ENCODE assay signal across 8 cellular contexts in the genomic region with DNA sequence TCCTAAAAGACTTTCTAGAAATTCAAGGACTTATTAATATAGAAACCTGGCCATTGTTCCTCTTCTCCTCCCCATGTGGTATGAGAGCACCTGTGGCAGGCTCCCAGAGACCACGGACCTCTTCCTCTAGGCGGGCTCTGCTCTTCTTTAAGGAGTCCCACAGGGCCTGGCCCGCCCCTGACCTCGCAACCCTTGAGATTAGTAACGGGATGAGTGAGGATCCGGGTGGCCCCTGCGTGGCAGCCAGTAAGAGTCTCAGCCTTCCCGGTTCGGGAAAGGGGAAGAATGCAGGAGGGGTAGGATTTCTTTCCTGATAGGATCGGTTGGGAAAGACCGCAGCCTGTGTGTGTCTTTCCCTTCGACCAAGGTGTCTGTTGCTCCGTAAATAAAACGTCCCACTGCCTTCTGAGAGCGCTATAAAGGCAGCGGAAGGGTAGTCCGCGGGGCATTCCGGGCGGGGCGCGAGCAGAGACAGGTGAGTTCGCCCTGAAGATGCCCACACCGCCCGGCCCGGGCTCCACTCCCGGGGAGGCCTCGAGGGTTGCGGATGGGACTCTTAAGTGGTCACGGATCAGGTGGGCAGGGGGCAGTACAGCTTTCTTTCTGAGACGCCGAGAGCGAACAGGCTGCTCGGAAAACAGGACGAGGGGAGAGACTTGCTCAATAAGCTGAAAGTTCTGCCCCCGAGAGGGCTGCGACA. TPM values are rescaled to one million over a fixed set of nuclear protein-coding genes. Genes with fewer than 3 reads are reported as not detected.
DNase-seq lines count a peak whose midpoint lies in the region; ATAC-seq and TF ChIP-seq lines count a peak whose summit lies in the region.

A gene (plus strand): TSS at position 448 of the 700 bp plus-strand sequence. CDS start 814 bp downstream, outside the sequence.

- H3K27me3 Mint-ChIP-seq in CD4-positive, alpha-beta T cell: peaks cover 81% of the 10 kb centered on the region

- H3K27me3 ChIP-seq in CD4-positive, alpha-beta T cell (ENCODE audit: control insufficient read depth, insufficient read depth, low read length): peaks cover 41% of the 10 kb centered on the region
- H3K27me3 ChIP-seq in ectodermal cell (ENCODE audit: control insufficient read depth, insufficient read depth, low read length, poor library complexity, severe bottlenecking) (peaks cover 72% of the 10 kb centered on the region), muscle layer of duodenum (ENCODE audit: low read depth, low read length) (peaks cover 30% of the 10 kb centered on the region), upper lobe of right lung (peaks cover 42% of the 10 kb centered on the region)

- peak within 1 kb of the TSS; percentile 42 for H3K4me3 ChIP-seq in ectodermal cell (ENCODE audit: insufficient read depth, low read depth, low read length)
- H3K4me3 ChIP-seq in muscle layer of duodenum (ENCODE audit: low read depth in 1 of 2, low read length in 2 of 2): peak within 1 kb of the TSS; percentile 43 to 71
- peak within 1 kb of the TSS; percentile 53 for H3K4me3 ChIP-seq in upper lobe of right lung

- POLR2A ChIA-PET in CD4-positive, alpha-beta T cell (lab: Charles Lee): no interaction called here

- H3K27ac Mint-ChIP-seq in CD4-positive, alpha-beta T cell: no peak within 1 kb of the TSS

- intact Hi-C loops in CD4-positive, alpha-beta T cell (cut with DNase I, micrococcal nuclease): no loop called here
- intact Hi-C loops in T-helper 1 cell treated with Interleukin-12 subunit alpha and Interleukin-12 subunit beta and Interleukin-4 antibody, amounts not matched to agents 30 ng/mL and 1 ng/mL, for 36 hours (cut with micrococcal nuclease): loop anchor here (1.0 kb wide), 3 partner anchors 18 to 97 kb away; a partner anchor contains a TSS
- intact Hi-C loops in upper lobe of right lung (cut with DNase I): no loop called here

- no peak for TF ChIP-seq CTCF in CD4-positive, alpha-beta T cell (IDR thresholded peaks at IDR 0.05)
- no peak for TF ChIP-seq CTCF in upper lobe of right lung (IDR thresholded peaks at IDR 0.05)

- peaks cover 7% of the 10 kb centered on the region for H3K4me1 ChIP-seq in ectodermal cell (ENCODE audit: control insufficient read depth, insufficient read depth, low read length)
- peaks cover 0 to 17% of the 10 kb centered on the region in 2 donors for H3K4me1 ChIP-seq in muscle layer of duodenum (ENCODE audit: control insufficient read depth in 1 of 2, insufficient read depth in 2 of 2, low read length in 2 of 2)
- peaks cover 15% of the 10 kb centered on the region for H3K4me1 ChIP-seq in upper lobe of right lung

- WGBS in ectodermal cell, 2 experiments: 2 to 3% methylated on average over 37 of the region's 37 CpGs

- H3K4me3 Mint-ChIP-seq in CD4-positive, alpha-beta T cell: peak within 1 kb of the TSS; percentile 89

- H3K36me3 Mint-ChIP-seq in CD4-positive, alpha-beta T cell (ENCODE audit: low read depth): no peaks in the 10 kb centered on the region

- no peaks in the 10 kb centered on the region for H3K9me3 Mint-ChIP-seq in CD4-positive, alpha-beta T cell

- no peaks in the 10 kb centered on the region for H3K9me3 ChIP-seq in CD4-positive, alpha-beta T cell (ENCODE audit: control insufficient read depth, low read length)
- H3K9me3 ChIP-seq in ectodermal cell (ENCODE audit: control insufficient read depth, low read length) (no peaks in the 10 kb centered on the region), muscle layer of duodenum (ENCODE audit: control insufficient read depth in 1 of 2, low read length in 2 of 2) (no peaks in the 10 kb centered on the region), upper lobe of right lung (no peaks in the 10 kb centered on the region)

- ATAC-seq in CD4-positive, alpha-beta T cell (ENCODE audit: poor library complexity): no peak
- ATAC-seq in GM21786 (IDR thresholded peaks at IDR 0.05; ENCODE audit: unreplicated experiment) (peak; percentile 57), upper lobe of right lung (peak; percentile 30), HG03025 (IDR thresholded peaks at IDR 0.05; ENCODE audit: low FRiP score, unreplicated experiment) (no peak)

- no peak within 1 kb of the TSS for H3K27ac ChIP-seq in CD4-positive, alpha-beta T cell (ENCODE audit: low read depth, low read length)
- no peak within 1 kb of the TSS for H3K27ac ChIP-seq in ectodermal cell (ENCODE audit: insufficient read depth, low read depth, low read length, poor library complexity, severe bottlenecking)
- H3K27ac ChIP-seq in muscle layer of duodenum (ENCODE audit: low read length): no peak within 1 kb of the TSS
- no peak within 1 kb of the TSS for H3K27ac ChIP-seq in upper lobe of right lung

- peaks cover 25% of the 10 kb centered on the region for H3K4me1 Mint-ChIP-seq in CD4-positive, alpha-beta T cell (ENCODE audit: low read depth)

- H3K36me3 ChIP-seq in ectodermal cell (ENCODE audit: control insufficient read depth, insufficient read depth, low read length) (no peaks in the 10 kb centered on the region), muscle layer of duodenum (ENCODE audit: control insufficient read depth in 1 of 2, insufficient read depth in 2 of 2, low read length in 2 of 2) (no peaks in the 10 kb centered on the region), upper lobe of right lung (no peaks in the 10 kb centered on the region)

- DNase-seq in CD4-positive, alpha-beta T cell: no peak
- no peak for DNase-seq in upper lobe of right lung
- DNase-seq in AG08395 (ENCODE audit: low spot score): no peak

- CTCF ChIA-PET in CD4-positive, alpha-beta T cell (lab: Charles Lee): no interaction called here

RNA-seq across cellular contexts. Expression of the gene that starts here (rescaled TPM):
- not detected for total RNA-seq in CD4-positive, alpha-beta T cell
- 17.4 and 17.8 TPM in 2 replicates for total RNA-seq in T-helper 1 cell treated with Interleukin-12 subunit alpha and Interleukin-12 subunit beta and Interleukin-4 antibody, amounts not matched to agents 30 ng/mL and 1 ng/mL, for 36 hours
- polyA plus RNA-seq in ectodermal cell (2013, experiment 1 of 4): 0.11 TPM
- 0.11 TPM for polyA plus RNA-seq in ectodermal cell (2013, experiment 2 of 4)
- polyA plus RNA-seq in ectodermal cell (2013, experiment 3 of 4): 0.11 TPM
- 0.04 TPM for polyA plus RNA-seq in ectodermal cell (2013, experiment 4 of 4)
- 1.0 TPM for total RNA-seq in upper lobe of right lung

Comparison
In these comparisons a context has a peak if more than half of its experiments do, and no peak if none do; other contexts are left out.
1. ATAC-seq: peak in GM21786 (single experiment) and upper lobe of right lung (single experiment); none in CD4-positive, alpha-beta T cell (single experiment) and HG03025 (single experiment).
2. Peak in every context shown above with its lines, with median percentiles within 50 percentile points of each other: H3K4me3 ChIP-seq.